Comparison of ENCODE assay signal across 8 cellular contexts in the genomic region with DNA sequence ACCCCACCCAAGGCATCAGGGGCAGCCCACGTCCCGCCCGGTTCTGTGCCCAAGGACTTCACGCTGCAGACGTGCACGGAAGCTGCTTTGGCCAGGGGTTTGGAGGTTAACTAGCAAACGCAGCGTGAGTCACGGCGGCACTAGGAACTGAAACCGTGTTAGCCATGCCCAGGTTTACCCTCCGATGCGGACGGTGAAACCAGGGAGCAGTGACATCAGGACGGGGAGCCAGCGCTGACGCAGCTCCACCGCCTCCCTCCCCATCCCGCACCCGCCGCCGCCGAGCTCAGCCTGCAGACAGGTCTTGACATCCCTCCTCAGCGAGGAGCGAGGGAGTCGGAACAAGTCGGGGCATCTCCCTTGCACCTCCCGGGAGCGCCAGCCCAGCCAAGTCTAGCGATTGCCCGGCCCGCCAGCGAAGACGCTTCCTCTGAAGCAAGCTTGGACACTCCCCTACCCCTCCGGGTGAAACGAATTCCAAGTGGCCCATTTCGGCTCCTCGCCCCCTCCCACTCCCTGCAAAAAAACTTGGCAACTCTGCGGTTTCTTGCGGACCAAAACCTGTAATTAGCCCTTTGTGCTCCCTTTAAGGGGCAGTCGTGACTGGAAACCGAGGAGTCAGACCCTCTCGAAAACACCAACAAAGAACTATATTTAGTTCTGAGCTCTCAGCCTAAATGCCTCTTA. TPM values are rescaled to one million over a fixed set of nuclear protein-coding genes. Genes with fewer than 3 reads are reported as not detected.
DNase-seq lines count a peak whose midpoint lies in the region; ATAC-seq and TF ChIP-seq lines count a peak whose summit lies in the region.

No MANE protein-coding gene starts in this region.

- H2AK5ac ChIP-seq in neuronal stem cell (ENCODE audit: low read depth, low read length), result no peak overlapping the region

- WGBS in neuronal stem cell (ENCODE audit: extremely low coverage in 2 of 2, insufficient read length in 2 of 2, insufficient replicate concordance in 1 of 2), 2 donors, result no CpG with 5 or more reads among the region's 43 CpGs

- H3K9ac ChIP-seq in neuronal stem cell (ENCODE audit: low read depth, low read length, poor library complexity), result peak overlapping the region; percentile 96

- no peak overlapping the region for H3K4ac ChIP-seq in neuronal stem cell (ENCODE audit: low read length)

- H3K4me3 ChIP-seq in neuronal stem cell (ENCODE audit: low read length in 2 of 2), result peak overlapping the region; percentile 87 to 95

- H3K14ac ChIP-seq in neuronal stem cell (ENCODE audit: low read length), result peak overlapping the region; percentile 78

- peak; percentile 2 for TF ChIP-seq CTCF in foreskin keratinocyte (conservative IDR thresholded peaks at IDR 0.05)

- H3K36me3 ChIP-seq in neuronal stem cell (replicated peaks in 1 of 2; ENCODE audit: control insufficient read depth in 2 of 2, insufficient read depth in 2 of 2, low read length in 2 of 2), result peaks cover 0 to 7% of the 10 kb centered on the region in 2 donors

- no peak overlapping the region for H4K91ac ChIP-seq in neuronal stem cell (ENCODE audit: low read depth, low read length, poor library complexity)

- peak overlapping the region; percentile 76 for H2BK12ac ChIP-seq in neuronal stem cell (ENCODE audit: low read length)

- H3K27ac ChIP-seq in foreskin keratinocyte (peak overlapping the region; percentile 99), neuronal stem cell (replicated peaks; ENCODE audit: low read length) (peak overlapping the region; percentile 97), substantia nigra (ENCODE audit: low read depth, low read length, poor library complexity, severe bottlenecking) (peak overlapping the region; percentile 80)

- peak overlapping the region; percentile 98 for H3K18ac ChIP-seq in neuronal stem cell (ENCODE audit: low read length)

- H2BK5ac ChIP-seq in neuronal stem cell (ENCODE audit: low read length), result peak overlapping the region; percentile 94

- H2AFZ ChIP-seq in neuronal stem cell (ENCODE audit: low read length), result peak overlapping the region; percentile 94

- H3K4me2 ChIP-seq in neuronal stem cell (ENCODE audit: insufficient read depth, low read length, poor library complexity, severe bottlenecking), result peak overlapping the region; percentile 95

- H3K27me3 ChIP-seq in foreskin keratinocyte (no peaks in the 10 kb centered on the region), neuronal stem cell (ENCODE audit: control insufficient read depth in 3 of 3, insufficient read depth in 3 of 3, low read depth in 1 of 3, low read length in 3 of 3) (no peaks in the 10 kb centered on the region)

- ATAC-seq in GM19324 (IDR thresholded peaks at IDR 0.05; ENCODE audit: low FRiP score, unreplicated experiment) (peak; percentile 32), HG03457 (IDR thresholded peaks at IDR 0.05; ENCODE audit: unreplicated experiment) (peak; percentile 29), foreskin keratinocyte (peak; percentile 74)

- peak overlapping the region; percentile 13 for H2BK120ac ChIP-seq in neuronal stem cell (ENCODE audit: low read depth, low read length)

- no peak overlapping the region for H4K8ac ChIP-seq in neuronal stem cell (ENCODE audit: low read depth, low read length)

- H3K4me1 ChIP-seq in foreskin keratinocyte, result peaks cover 14% of the 10 kb centered on the region
- peaks cover 2 to 3% of the 10 kb centered on the region in 2 donors for H3K4me1 ChIP-seq in neuronal stem cell (ENCODE audit: control insufficient read depth in 2 of 2, insufficient read depth in 1 of 2, low read depth in 1 of 2, low read length in 2 of 2)

- H3K79me1 ChIP-seq in neuronal stem cell (ENCODE audit: low read depth, low read length), result peaks cover 8% of the 10 kb centered on the region

- peak overlapping the region; percentile 96 for H3K23ac ChIP-seq in neuronal stem cell (ENCODE audit: low read depth, low read length, poor library complexity)

- peak in 13 of 14 donors; percentile 33 to 86 (median 71) for DNase-seq in C1 segment of cervical spinal cord (lab: John Stamatoyannopoulos, UW)
- DNase-seq in RPMI7951 (ENCODE audit: low read depth), result peak; percentile 89
- peak; percentile 74 for DNase-seq in activated gamma-delta T cell (lab: John Stamatoyannopoulos, UW)
- DNase-seq in foreskin keratinocyte, result peak; percentile 99
- peak; percentile 86 for DNase-seq in neuronal stem cell (ENCODE audit: low spot score)
- DNase-seq in substantia nigra (lab: John Stamatoyannopoulos, UW), result peak in 47 of 49 donors; percentile 8 to 80 (median 47)

- H2BK15ac ChIP-seq in neuronal stem cell (ENCODE audit: low read length), result peak overlapping the region; percentile 90

- H3K9me3 ChIP-seq in neuronal stem cell (replicated peaks in 1 of 2; ENCODE audit: control insufficient read depth in 2 of 2, insufficient read depth in 1 of 2, low read depth in 1 of 2, low read length in 2 of 2), result no peaks in the 10 kb centered on the region

RNA-seq across cellular contexts. Expression of a gene that starts 1.4 kb away (rescaled TPM):
- total RNA-seq in RPMI7951 (2014; rRNA removed; shearing (Covaris generic)), result 10.0 and 10.3 TPM in 2 replicates
- 25.8 and 28.0 TPM in 2 replicates for total RNA-seq in foreskin keratinocyte
- polyA plus RNA-seq in foreskin keratinocyte, result 11.8 and 12.2 TPM in 2 replicates
- polyA plus RNA-seq in neuronal stem cell (2013, experiment 1 of 2), result 13.0 TPM
- polyA plus RNA-seq in neuronal stem cell (2013, experiment 2 of 2), result 13.3 TPM

Comparison
In these comparisons a context has a peak if more than half of its experiments do, and no peak if none do; other contexts are left out.
1. Peak in every context shown above with its lines: DNase-seq, ATAC-seq, H3K4me3 ChIP-seq and H3K27ac ChIP-seq.
2. DNase-seq: peak in every context shown above with its lines; median percentile 99 in foreskin keratinocyte; 89 in RPMI7951; 86 in neuronal stem cell; 74 in activated gamma-delta T cell; 71 in C1 segment of cervical spinal cord; 47 in substantia nigra.